In the genomic region with DNA sequence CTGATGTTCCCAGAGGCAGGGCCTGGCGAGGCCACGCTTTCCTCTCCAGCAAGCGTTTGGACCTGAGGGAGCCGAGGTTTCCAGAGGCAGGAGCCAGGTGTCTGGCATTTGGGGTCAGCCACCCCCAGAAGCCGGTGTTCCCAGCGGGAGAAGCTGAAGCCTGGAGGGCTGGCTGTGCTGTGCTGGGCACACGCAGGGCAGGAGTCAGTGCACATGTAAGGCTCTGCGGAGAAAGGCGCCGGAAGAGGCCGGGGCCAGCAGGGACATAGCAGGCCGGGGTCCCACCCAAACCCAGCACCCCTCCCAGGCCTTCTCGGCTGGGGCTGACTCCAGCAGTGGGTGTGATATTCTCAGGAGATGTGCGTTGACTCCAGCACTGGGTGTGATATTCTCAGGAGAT, we compare ENCODE assay signal across 18 cellular contexts. TPM values are rescaled to one million over a fixed set of nuclear protein-coding genes. Genes with fewer than 3 reads are reported as not detected.
DNase-seq lines count a peak whose midpoint lies in the region; ATAC-seq, FAIRE-seq and TF ChIP-seq lines count a peak whose summit lies in the region.
"Had no signal": no experiment of that assay in that cellular context is flagged by ENCODE, and none has a peak within 500 bp of the region (broad histone marks: within the 10 kb centered on the region; RNA-seq: fewer than 3 reads in every experiment).

No MANE protein-coding gene starts in this region.

- H3K4me3 ChIP-seq in HepG2 (replicated peaks in 1 of 3; ENCODE audit: insufficient read depth in 1 of 3, low read depth in 2 of 3, low read length in 3 of 3): peak overlapping the region in 1 of 3 experiments; percentile 76; a peak in 1 of 6 replicates
- H3K4me3 ChIP-seq in right lobe of liver: no peak overlapping the region
- no peak overlapping the region for H3K4me3 ChIP-seq in endodermal cell (ENCODE audit: low read length)
- no peak overlapping the region for H3K4me3 ChIP-seq in neural progenitor cell

- H3K9me3 ChIP-seq in HepG2 (ENCODE audit: low read length): no peaks in the 10 kb centered on the region
- no peaks in the 10 kb centered on the region for H3K9me3 ChIP-seq in right lobe of liver
- no peaks in the 10 kb centered on the region for H3K9me3 ChIP-seq in endodermal cell (ENCODE audit: control insufficient read depth, low read length)
- no peaks in the 10 kb centered on the region for H3K9me3 ChIP-seq in neural progenitor cell (ENCODE audit: low read depth)
- H3K9me3 ChIP-seq: suprapubic skin had no signal

- TF ChIP-seq POLR2A in HepG2 (IDR thresholded peaks at IDR 0.05; ENCODE audit: insufficient read depth in 1 of 2, low read depth in 2 of 2, low read length in 2 of 2) (no peak), right lobe of liver (IDR thresholded peaks at IDR 0.05) (no peak)

- H3K9me3 Mint-ChIP-seq in endodermal cell (no peaks in the 10 kb centered on the region), neural progenitor cell (no peaks in the 10 kb centered on the region)
- peaks cover 4% of the 10 kb centered on the region for H3K9me3 Mint-ChIP-seq in activated T-helper 1 cell treated with anti-CD3 and anti-CD28 coated beads, Interleukin-12 subunit alpha, Interleukin-12 subunit beta, Interleukin-2, Interleukin-4 antibody, amounts not matched to agents 30 ng/mL and 10 ng/mL and 1 ng/mL, durations not matched to agents 14 hours and 24 hours and 36 hours
- H3K9me3 Mint-ChIP-seq: stimulated activated memory B cell treated with anti-CD40 and anti-IgM and Interleukin-4, amounts not matched to agents 10 μg/mL and 1 μg/mL and 100 μg/mL, for 72 hours had no signal

- H3K4me1 Mint-ChIP-seq in endodermal cell (peaks cover 28% of the 10 kb centered on the region), neural progenitor cell (peaks cover 51% of the 10 kb centered on the region)
- no peaks in the 10 kb centered on the region for H3K4me1 Mint-ChIP-seq in activated T-helper 1 cell treated with anti-CD3 and anti-CD28 coated beads, Interleukin-12 subunit alpha, Interleukin-12 subunit beta, Interleukin-2, Interleukin-4 antibody, amounts not matched to agents 30 ng/mL and 10 ng/mL and 1 ng/mL, durations not matched to agents 14 hours and 24 hours and 36 hours (ENCODE audit: low read depth)

- peaks cover 17% of the 10 kb centered on the region for H3F3A ChIP-seq in neural progenitor cell (ENCODE audit: low read depth)

- H3K79me2 ChIP-seq in HepG2 (ENCODE audit: insufficient read depth, low read length) (peaks cover 7% of the 10 kb centered on the region), neural progenitor cell (ENCODE audit: low read depth) (peaks cover 17% of the 10 kb centered on the region)

- peaks cover 2% of the 10 kb centered on the region in 2 experiments; a peak in 2 of 5 replicates for H3K36me3 ChIP-seq in HepG2 (replicated peaks in 1 of 2; ENCODE audit: control insufficient read depth in 1 of 2, insufficient read depth in 2 of 2, low read length in 2 of 2)
- no peaks in the 10 kb centered on the region for H3K36me3 ChIP-seq in right lobe of liver
- no peaks in the 10 kb centered on the region for H3K36me3 ChIP-seq in endodermal cell (ENCODE audit: control insufficient read depth, insufficient read depth, low read length)
- no peaks in the 10 kb centered on the region for H3K36me3 ChIP-seq in neural progenitor cell
- H3K36me3 ChIP-seq: suprapubic skin had no signal

- H3K9ac ChIP-seq in HepG2 (ENCODE audit: insufficient read depth, low read depth, low read length) (0 out of 2 replicates have a peak overlapping the region, but pooled peaks have one; percentile 62), endodermal cell (ENCODE audit: extremely low read depth, low read length, poor library complexity, severe bottlenecking) (no peak overlapping the region), neural progenitor cell (no peak overlapping the region)

- TF ChIP-seq CTCF in HepG2 (CRISPR knock-in tag; IDR thresholded peaks at IDR 0.05) (no peak), right lobe of liver (IDR thresholded peaks at IDR 0.05) (no peak), endodermal cell (conservative IDR thresholded peaks at IDR 0.05) (no peak), neural progenitor cell (IDR thresholded peaks at IDR 0.05) (no peak)

- no peak for TF ChIP-seq EP300 in HepG2 (IDR thresholded peaks at IDR 0.05; ENCODE audit: low read depth in 2 of 2, low read length in 2 of 2)
- no peak for TF ChIP-seq EP300 in HepG2 (CRISPR knock-in tag; IDR thresholded peaks at IDR 0.05; ENCODE audit: borderline replicate concordance)

- H3K27ac Mint-ChIP-seq in endodermal cell (no peak overlapping the region), neural progenitor cell (peak overlapping the region; percentile 91)
- no peak overlapping the region for H3K27ac Mint-ChIP-seq in activated T-helper 1 cell treated with anti-CD3 and anti-CD28 coated beads, Interleukin-12 subunit alpha, Interleukin-12 subunit beta, Interleukin-2, Interleukin-4 antibody, amounts not matched to agents 30 ng/mL and 10 ng/mL and 1 ng/mL, durations not matched to agents 14 hours and 24 hours and 36 hours
- H3K27ac Mint-ChIP-seq: activated T-cell treated with anti-CD3 and anti-CD28 coated beads, Interleukin-2, amount 50 U/mL, for 72 hours; stimulated activated memory B cell treated with anti-CD40 and anti-IgM and Interleukin-4, amounts not matched to agents 10 μg/mL and 1 μg/mL and 100 μg/mL, for 72 hours had no signal

- no peak for FAIRE-seq in HepG2 (lab: Jason Lieb, UNC)

- no peaks in the 10 kb centered on the region for H3K27me3 Mint-ChIP-seq in endodermal cell (ENCODE audit: insufficient read depth)
- H3K27me3 Mint-ChIP-seq in neural progenitor cell (ENCODE audit: insufficient read depth, low read depth): peaks cover 15% of the 10 kb centered on the region
- peaks cover 8% of the 10 kb centered on the region for H3K27me3 Mint-ChIP-seq in activated T-helper 1 cell treated with anti-CD3 and anti-CD28 coated beads, Interleukin-12 subunit alpha, Interleukin-12 subunit beta, Interleukin-2, Interleukin-4 antibody, amounts not matched to agents 30 ng/mL and 10 ng/mL and 1 ng/mL, durations not matched to agents 14 hours and 24 hours and 36 hours (ENCODE audit: insufficient read depth)

- DNase-seq in HepG2 (ENCODE audit: low spot score) (no peak), right lobe of liver (no peak), endodermal cell (no peak), neural progenitor cell (ENCODE audit: low spot score) (no peak), GOT3 (lab: John Stamatoyannopoulos, UW) (no peak)
- no peak for DNase-seq in activated T-helper 1 cell treated with anti-CD3 and anti-CD28 coated beads, Interleukin-12 subunit alpha, Interleukin-12 subunit beta, Interleukin-2, Interleukin-4 antibody, amounts not matched to agents 30 ng/mL and 10 ng/mL and 1 ng/mL, durations not matched to agents 14 hours and 24 hours and 36 hours (ENCODE audit: low spot score)
- DNase-seq: activated CD4-positive, alpha-beta T cell treated with anti-CD3 and anti-CD28 coated beads, Interleukin-2, amount 50 U/mL, for 48 hours; activated CD4-positive, CD25-positive, alpha-beta regulatory T cell treated with anti-CD3 and anti-CD28 coated beads, Interleukin-2, amount 50 U/mL, for 72 hours; activated naive CD4-positive, alpha-beta T cell; activated T-cell treated with anti-CD3 and anti-CD28 coated beads, Interleukin-2, amount 50 U/mL, for 72 hours; cerebellar nuclear complex; H9; OCI-M1; T-helper 2 cell had no signal

- H3K4me1 ChIP-seq in HepG2 (ENCODE audit: insufficient read depth, low read length): peaks cover 68% of the 10 kb centered on the region
- H3K4me1 ChIP-seq in right lobe of liver: peaks cover 0 to 22% (median 9%) of the 10 kb centered on the region in 4 donors
- H3K4me1 ChIP-seq in endodermal cell (ENCODE audit: control insufficient read depth, insufficient read depth, low read length): peaks cover 8% of the 10 kb centered on the region
- H3K4me1 ChIP-seq in neural progenitor cell: peaks cover 23% of the 10 kb centered on the region

- WGBS in HepG2 (ENCODE audit: low lambda C conversion rate): 91% methylated on average over 11 of the region's 14 CpGs
- WGBS in right lobe of liver (ENCODE audit: insufficient coverage, low coverage, low lambda C conversion rate, missing lambda C conversion rate): 50% methylated on average over 2 of the region's 14 CpGs
- 87 to 92% methylated on average over 7 to 14 of the region's 14 CpGs for WGBS in endodermal cell (ENCODE audit: insufficient coverage in 1 of 2, insufficient read length in 1 of 2), 2 experiments

- H3K27ac ChIP-seq in HepG2 (ENCODE audit: extremely low read length, insufficient read depth, low read length) (no peak overlapping the region), right lobe of liver (no peak overlapping the region), endodermal cell (ENCODE audit: low read depth, low read length) (peak overlapping the region; percentile 93), neural progenitor cell (peak overlapping the region; percentile 81)
- H3K27ac ChIP-seq: suprapubic skin had no signal

- in situ Hi-C loops in HepG2 (cut with HindIII; ENCODE audit: extremely low pct_ligation_motif_present, low pct_unique_long_range_greater_than_20kb): loop anchor here (5.0 kb wide), 1 partner anchor 58 kb away; no protein-coding TSS in a partner anchor

- peak overlapping the region; percentile 98 for H3K4me2 ChIP-seq in HepG2 (ENCODE audit: low read depth, low read length)
- no peak overlapping the region for H3K4me2 ChIP-seq in neural progenitor cell

- H3K36me3 Mint-ChIP-seq in endodermal cell (ENCODE audit: low read depth) (peaks cover 12% of the 10 kb centered on the region), neural progenitor cell (peaks cover 9% of the 10 kb centered on the region)
- no peaks in the 10 kb centered on the region for H3K36me3 Mint-ChIP-seq in activated T-helper 1 cell treated with anti-CD3 and anti-CD28 coated beads, Interleukin-12 subunit alpha, Interleukin-12 subunit beta, Interleukin-2, Interleukin-4 antibody, amounts not matched to agents 30 ng/mL and 10 ng/mL and 1 ng/mL, durations not matched to agents 14 hours and 24 hours and 36 hours (ENCODE audit: low read depth)
- H3K36me3 Mint-ChIP-seq: stimulated activated memory B cell treated with anti-CD40 and anti-IgM and Interleukin-4, amounts not matched to agents 10 μg/mL and 1 μg/mL and 100 μg/mL, for 72 hours had no signal

- POLR2A ChIA-PET in HepG2 (lab: Yijun Ruan, JAX): interaction anchor here (1.0 to 3.1 kb wide), 7 partner anchors 15 to 58 kb away, joined by 3 to 18 read pairs (median 5); no protein-coding TSS in a partner anchor

- intact Hi-C loops in HepG2 (cut with micrococcal nuclease; ENCODE audit: unreplicated experiment): loop anchor here (2.0 kb wide), 1 partner anchor 44 kb away; no protein-coding TSS in a partner anchor
- intact Hi-C loops in right lobe of liver (cut with DNase I): no loop called here
- intact Hi-C loops in activated T-helper 1 cell treated with anti-CD3 and anti-CD28 coated beads, Interleukin-12 subunit alpha, Interleukin-12 subunit beta, Interleukin-2, Interleukin-4 antibody, amounts not matched to agents 30 ng/mL and 10 ng/mL and 1 ng/mL, durations not matched to agents 14 hours and 24 hours and 36 hours (cut with micrococcal nuclease): no loop called here

- H2AFZ ChIP-seq in HepG2 (ENCODE audit: low read length) (no peak overlapping the region), neural progenitor cell (replicated peaks) (no peak overlapping the region)

- no peak for ATAC-seq in HepG2
- no peak for ATAC-seq in right lobe of liver
- ATAC-seq in GM19395 (IDR thresholded peaks at IDR 0.05; ENCODE audit: unreplicated experiment): no peak
- ATAC-seq: stimulated activated memory B cell treated with anti-CD40 and anti-IgM and Interleukin-4, amounts not matched to agents 10 μg/mL and 1 μg/mL and 100 μg/mL, for 72 hours had no signal

- no TSS peak for BruUV-seq in HepG2 (replicated peaks; lab: Mats Ljungman, UMichigan)

- no peak for TF ChIP-seq RAD21 in HepG2 (CRISPR knock-in tag; IDR thresholded peaks at IDR 0.05)

- CTCF ChIA-PET in HepG2 (lab: Yijun Ruan, JAX; ENCODE audit: low intra/inter-chr PET ratio, low total read pairs): interaction anchor here (3.4 kb wide), 1 partner anchor 58 kb away, joined by 33 read pairs; no protein-coding TSS in a partner anchor

- H3K27me3 ChIP-seq in HepG2 (ENCODE audit: control insufficient read depth in 1 of 2, insufficient read depth in 2 of 2, low read length in 2 of 2) (no peaks in the 10 kb centered on the region), right lobe of liver (no peaks in the 10 kb centered on the region), endodermal cell (ENCODE audit: control insufficient read depth, insufficient read depth, low read length, poor library complexity, severe bottlenecking) (no peaks in the 10 kb centered on the region), neural progenitor cell (no peaks in the 10 kb centered on the region)

- H4K20me1 ChIP-seq in HepG2 (ENCODE audit: insufficient read depth, low read length) (no peaks in the 10 kb centered on the region), neural progenitor cell (ENCODE audit: low read depth) (peaks cover 65% of the 10 kb centered on the region)

- H3K4me3 Mint-ChIP-seq in endodermal cell: no peak overlapping the region
- no peak overlapping the region for H3K4me3 Mint-ChIP-seq in neural progenitor cell
- H3K4me3 Mint-ChIP-seq in activated T-helper 1 cell treated with anti-CD3 and anti-CD28 coated beads, Interleukin-12 subunit alpha, Interleukin-12 subunit beta, Interleukin-2, Interleukin-4 antibody, amounts not matched to agents 30 ng/mL and 10 ng/mL and 1 ng/mL, durations not matched to agents 14 hours and 24 hours and 36 hours: no peak overlapping the region
- H3K4me3 Mint-ChIP-seq: activated T-cell treated with anti-CD3 and anti-CD28 coated beads, Interleukin-2, amount 50 U/mL, for 72 hours; H9; stimulated activated memory B cell treated with anti-CD40 and anti-IgM and Interleukin-4, amounts not matched to agents 10 μg/mL and 1 μg/mL and 100 μg/mL, for 72 hours had no signal

RNA-seq across cellular contexts. Expression of gene MCF2L, which starts 31.6 kb away (rescaled TPM):
- total RNA-seq in HepG2 (2016; rRNA removed; fragmentation: Illumina TruSeq; extraction: Trizol) (13.7 and 19.4 TPM in 2 replicates), right lobe of liver (10 to 100 TPM in 5 of 6 experiments, 1 to 10 TPM in 1; 9.6 to 18.4 (median 11.7) TPM), endodermal cell (10 to 100 TPM; 48.0 to 49.9 TPM), neural progenitor cell (ENCODE audit: low replicate concordance) (40.4 and 59.2 TPM in 2 replicates)
- 2.3 and 3.4 TPM in 2 replicates for total RNA-seq in HepG2 (2016; cell fraction: cytosol; rRNA removed; fragmentation: Illumina TruSeq; extraction: Trizol; ENCODE audit: low read depth)
- total RNA-seq in HepG2 (2016; cell fraction: insoluble cytoplasmic fraction; rRNA removed; fragmentation: Illumina TruSeq; extraction: Trizol): 10.9 and 20.3 TPM in 2 replicates
- total RNA-seq in HepG2 (2016; cell fraction: membrane; rRNA removed; fragmentation: Illumina TruSeq; extraction: Trizol): 5.5 and 5.6 TPM in 2 replicates
- total RNA-seq in HepG2 (2016; cell fraction: nucleus; rRNA removed; fragmentation: Illumina TruSeq; extraction: Trizol): 24.6 and 25.3 TPM in 2 replicates
- 28.4 and 33.6 TPM in 2 replicates for polyA plus RNA-seq in HepG2 (2011; rRNA removed)
- 13.6 and 15.2 TPM in 2 replicates for polyA plus RNA-seq in HepG2 (2011; cell fraction: cytosol; rRNA removed)
- 196 and 262 TPM in 2 replicates for polyA plus RNA-seq in HepG2 (2011; cell fraction: nucleus; rRNA removed)
- 26.3 and 28.9 TPM in 2 replicates for polyA plus RNA-seq in HepG2 (2012)
- 1.1 and 1.3 TPM in 2 replicates for polyA plus RNA-seq in HepG2 (2016; cell fraction: cytosol; fragmentation: Illumina TruSeq; extraction: Trizol; ENCODE audit: low read depth)
- polyA plus RNA-seq in HepG2 (2016; cell fraction: insoluble cytoplasmic fraction; fragmentation: Illumina TruSeq; extraction: Trizol; ENCODE audit: low read depth): 10.3 and 10.5 TPM in 2 replicates
- polyA plus RNA-seq in HepG2 (2016; cell fraction: membrane; fragmentation: Illumina TruSeq; extraction: Trizol; ENCODE audit: low read depth): 1.6 and 2.4 TPM in 2 replicates
- polyA plus RNA-seq in HepG2 (2016; cell fraction: nucleus; fragmentation: Illumina TruSeq; extraction: Trizol; ENCODE audit: insufficient read depth, low read depth): 57.7 and 66.1 TPM in 2 replicates
- polyA minus RNA-seq in HepG2 (2011; rRNA and poly(A)+ RNA removed; ENCODE audit: low replicate concordance): 39.0 and 75.0 TPM in 2 replicates
- 16.7 and 21.1 TPM in 2 replicates for polyA minus RNA-seq in HepG2 (2011; cell fraction: cytosol; rRNA and poly(A)+ RNA removed)
- polyA minus RNA-seq in HepG2 (2011; cell fraction: nucleus; rRNA and poly(A)+ RNA removed): 89.5 and 90.6 TPM in 2 replicates
- polyA plus RNA-seq in endodermal cell (2013, experiment 1 of 2): 29.6 TPM
- polyA plus RNA-seq in endodermal cell (2013, experiment 2 of 2): 27.9 TPM
- 0.42 TPM in 1 of 2 replicates, not detected in the other for total RNA-seq in activated T-helper 1 cell treated with anti-CD3 and anti-CD28 coated beads, Interleukin-12 subunit alpha, Interleukin-12 subunit beta, Interleukin-2, Interleukin-4 antibody, amounts not matched to agents 30 ng/mL and 10 ng/mL and 1 ng/mL, durations not matched to agents 14 hours and 24 hours and 36 hours
- total RNA-seq: MCF 10A had no signal

Comparison
In these comparisons a context has a peak if more than half of its experiments do, and no peak if none do; other contexts are left out.
1. H3K27ac ChIP-seq: peak in endodermal cell (single experiment) and neural progenitor cell (single experiment); none in HepG2 (single experiment) and right lobe of liver (0 of 3).